ENCODE assay signal across 14 cellular contexts in the genomic region with DNA sequence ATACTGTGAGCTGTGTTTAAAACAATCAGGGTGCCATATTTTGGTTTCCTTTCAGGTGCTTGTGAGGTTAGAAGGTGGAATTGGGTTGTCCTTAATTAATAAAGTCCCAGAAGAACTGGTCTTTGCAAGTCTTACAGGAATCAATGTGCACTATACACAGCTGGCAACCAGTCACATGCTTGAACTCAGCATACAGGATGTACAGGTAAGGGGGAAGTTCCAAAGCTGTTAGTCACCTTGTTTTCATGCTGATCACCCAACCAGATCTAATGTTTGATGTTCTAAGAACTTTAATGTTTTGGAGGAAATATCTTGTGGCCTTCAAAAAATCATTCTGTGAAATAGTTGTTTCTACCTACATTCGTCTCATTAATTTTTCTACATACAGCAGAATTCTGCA.
DNase-seq lines count a peak whose midpoint lies in the region; ATAC-seq and TF ChIP-seq lines count a peak whose summit lies in the region.
"Had no signal": no experiment of that assay in that cellular context is flagged by ENCODE, and none has a peak within 500 bp of the region (broad histone marks: within the 10 kb centered on the region; RNA-seq: fewer than 3 reads in every experiment).

No MANE protein-coding gene starts in this region.

- no peaks in the 10 kb centered on the region for H3K9me3 ChIP-seq in suprapubic skin
- H3K9me3 ChIP-seq: vagina had no signal

- peak overlapping the region; percentile 30 for H3K27ac ChIP-seq in suprapubic skin
- no peak overlapping the region for H3K27ac ChIP-seq in caudate nucleus (ENCODE audit: low read depth, low read length)
- H3K27ac ChIP-seq: coronary artery, vagina had no signal

- TF ChIP-seq POLR2A in suprapubic skin (IDR thresholded peaks at IDR 0.05): no peak

- DNase-seq in activated effector memory CD4-positive, alpha-beta T cell treated with anti-CD3 and anti-CD28 coated beads, Interleukin-2, amount 50 U/mL, for 16 hours: peak; percentile 68
- no peak for DNase-seq in activated effector memory CD4-positive, alpha-beta T cell treated with Interleukin-2 at 50 U/mL for 16 hours
- DNase-seq in activated T-cell treated with anti-CD3 and anti-CD28 coated beads for 4 hours (peak; percentile 25), epithelial cell of esophagus (ENCODE audit: low read depth) (peak; percentile 94), suprapubic skin (ENCODE audit: low spot score in 2 of 2) (no peak), NCI-H526 (lab: John Stamatoyannopoulos, UW) (no peak), caudate nucleus (lab: John Stamatoyannopoulos, UW) (no peak)
- DNase-seq: ACHN, EL, head of caudate nucleus, SIG-M5 had no signal

- TF ChIP-seq EP300 in suprapubic skin (IDR thresholded peaks at IDR 0.05): no peak

- no peak for TF ChIP-seq CTCF in epithelial cell of esophagus (IDR thresholded peaks at IDR 0.05; ENCODE audit: insufficient read depth, low read depth, low read length, missing control alignments)
- TF ChIP-seq CTCF in suprapubic skin (IDR thresholded peaks at IDR 0.05): no peak

- H3K4me1 ChIP-seq in suprapubic skin: no peaks in the 10 kb centered on the region

- peaks cover 92% of the 10 kb centered on the region for H3K36me3 ChIP-seq in suprapubic skin

- no peak for ATAC-seq in GM18519 (IDR thresholded peaks at IDR 0.05; ENCODE audit: low FRiP score, unreplicated experiment)

- no peaks in the 10 kb centered on the region for H3K27me3 ChIP-seq in suprapubic skin
- H3K27me3 ChIP-seq: vagina had no signal

- WGBS in suprapubic skin: 93% methylated on average over 1 of the region's 1 CpG

- H3K4me3 ChIP-seq in epithelial cell of esophagus (ENCODE audit: low read length) (no peak overlapping the region), suprapubic skin (no peak overlapping the region)
- H3K4me3 ChIP-seq: coronary artery, vagina had no signal

Comparison
In these comparisons a context has a peak if more than half of its experiments do, and no peak if none do; other contexts are left out.
1. DNase-seq: peak in activated effector memory CD4-positive, alpha-beta T cell treated with anti-CD3 and anti-CD28 coated beads, Interleukin-2, amount 50 U/mL, for 16 hours (single experiment), activated T-cell treated with anti-CD3 and anti-CD28 coated beads for 4 hours (single experiment) and epithelial cell of esophagus (single experiment); none in activated effector memory CD4-positive, alpha-beta T cell treated with Interleukin-2 at 50 U/mL for 16 hours (single experiment), suprapubic skin (0 of 2), NCI-H526 (0 of 2) and caudate nucleus (0 of 61).